In the genomic region with DNA sequence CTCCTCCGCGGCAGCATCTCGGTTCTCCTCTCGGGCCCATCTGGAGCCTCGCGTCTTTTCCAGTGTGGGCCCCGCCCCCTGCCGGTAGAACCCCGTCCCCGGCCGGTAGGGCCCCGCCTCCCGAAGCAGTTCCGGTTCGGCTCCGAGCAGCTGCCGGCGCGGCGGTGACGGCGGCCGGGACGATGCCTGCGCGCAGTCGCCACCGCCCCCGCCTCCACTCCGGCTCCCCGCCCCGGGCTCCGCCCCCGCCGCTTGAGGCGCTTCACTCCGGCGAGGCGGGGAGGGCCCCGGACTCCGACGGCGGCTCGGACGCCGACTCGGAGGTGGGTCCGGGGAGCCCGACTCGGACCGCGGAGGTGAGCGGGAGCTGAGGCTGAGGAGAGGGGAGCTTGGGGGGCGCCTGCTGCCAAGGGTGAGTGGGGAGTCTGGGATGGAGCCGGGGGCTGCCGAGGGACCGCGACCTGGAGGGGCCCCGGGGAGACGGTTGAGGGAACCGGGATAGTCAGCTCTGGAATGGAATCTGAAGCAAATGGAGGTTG, we compare ENCODE assay signal across 8 cellular contexts. TPM values are rescaled to one million over a fixed set of nuclear protein-coding genes. Genes with fewer than 3 reads are reported as not detected.
DNase-seq lines count a peak whose midpoint lies in the region; ATAC-seq and TF ChIP-seq lines count a peak whose summit lies in the region.

A gene (plus strand): TSS at position 290 of the 539 bp plus-strand sequence. CDS start 38,873 bp downstream, outside the sequence.

- WGBS in psoas muscle, 3 donors, result 1% methylated on average over 45 to 61 of the region's 61 CpGs

- no peaks in the 10 kb centered on the region for H3K27me3 ChIP-seq in psoas muscle (ENCODE audit: insufficient read depth in 3 of 3, low read length in 2 of 3)

- CTCF ChIA-PET in HEK293T (lab: Yijun Ruan, JAX), result interaction anchor here (0.6 to 1.5 kb wide), 4 partner anchors 60 to 372 kb away, joined by 3 read pairs; no protein-coding TSS in a partner anchor

- POLR2A ChIA-PET in HEK293T (lab: Yijun Ruan, JAX), result interaction anchor here (0.9 to 1.8 kb wide), 7 partner anchors 10 to 693 kb away, joined by 3 to 16 read pairs (median 5); a partner anchor contains a TSS

- intact Hi-C loops in T-helper 2 cell treated with Interferon-gamma antibody and Interleukin-4, amounts not matched to agents 100 ng/mL and 5 ng/mL, for 36 hours (cut with micrococcal nuclease), result loop anchor here (1.0 to 5.0 kb wide), 5 partner anchors 119 to 961 kb away; a partner anchor contains a TSS
- intact Hi-C loops in left ventricle myocardium superior (cut with micrococcal nuclease) (loop anchor here (10.0 kb wide), 1 partner anchor 113 kb away; no protein-coding TSS in a partner anchor), psoas muscle (cut with DNase I) (loop anchor here (2.0 to 5.0 kb wide), 2 partner anchors 99 to 101 kb away; a partner anchor contains a TSS)

- DNase-seq in GM04503 (ENCODE audit: low read depth), result peak; percentile 69
- peak; percentile 98 for DNase-seq in HEK293T (ENCODE audit: extremely low spot score)
- peak; percentile 92 for DNase-seq in NCI-H1436 (lab: John Stamatoyannopoulos, UW)
- peak; percentile 98 for DNase-seq in left ventricle myocardium superior
- DNase-seq in psoas muscle, result peak; percentile 98 to 99
- DNase-seq in ureter (ENCODE audit: low spot score), result peak; percentile 96

- H3K27ac ChIP-seq in angular gyrus (ENCODE audit: low read depth, low read length) (peak within 1 kb of the TSS; percentile 91), psoas muscle (peak within 1 kb of the TSS; percentile 99)

- no peaks in the 10 kb centered on the region for H3K9me3 ChIP-seq in psoas muscle

- peak within 1 kb of the TSS; percentile 88 for H3K4me3 ChIP-seq in psoas muscle

- ATAC-seq in left ventricle myocardium superior, result peak; percentile 90
- ATAC-seq in psoas muscle, result peak; percentile 75 to 80 (median 76)

- H3K36me3 ChIP-seq in psoas muscle (ENCODE audit: insufficient read depth in 1 of 2, low read depth in 1 of 2), result no peaks in the 10 kb centered on the region

- peaks cover 62% of the 10 kb centered on the region for H3K4me1 ChIP-seq in psoas muscle

- TF ChIP-seq CTCF in psoas muscle (IDR thresholded peaks at IDR 0.05), result peak; percentile 48

TF ChIP-seq in HEK293T, 16 proteins besides CTCF, POLR2A, EP300 and RAD21:
- TF ChIP-seq SP1 (IDR thresholded peaks at IDR 0.05), result no peak
- TF ChIP-seq HDGF (IDR thresholded peaks at IDR 0.05; ENCODE audit: borderline replicate concordance), result 0 out of 2 replicates have a peak, but pooled peaks have one; percentile 32
- TF ChIP-seq L3MBTL2 (conservative IDR thresholded peaks at IDR 0.05), result no peak
- no peak for TF ChIP-seq FOXK2 (IDR thresholded peaks at IDR 0.05)
- no peak for TF ChIP-seq ELF4 (IDR thresholded peaks at IDR 0.05)
- TF ChIP-seq ZNF384 (IDR thresholded peaks at IDR 0.05), result no peak
- no peak for TF ChIP-seq TARDBP (IDR thresholded peaks at IDR 0.05)

RNA-seq across cellular contexts. Expression of the gene that starts here (rescaled TPM):
- 10.3 and 10.6 TPM in 2 replicates for total RNA-seq in T-helper 2 cell treated with Interferon-gamma antibody and Interleukin-4, amounts not matched to agents 100 ng/mL and 5 ng/mL, for 36 hours
- 23.1 TPM for total RNA-seq in left ventricle myocardium superior
- 10 to 100 TPM; 30.0 to 44.2 (median 35.7) TPM for total RNA-seq in psoas muscle
- 10 to 100 TPM; 10.8 to 40.3 (median 21.3) TPM for polyA plus RNA-seq in psoas muscle
- total RNA-seq in ureter, result 26.0 TPM

Comparison
In these comparisons a context has a peak if more than half of its experiments do, and no peak if none do; other contexts are left out.
1. Peak in every context shown above with its lines: DNase-seq, ATAC-seq, H3K4me3 ChIP-seq and H3K27ac ChIP-seq.